ENCODE assay signal across 18 cellular contexts in the genomic region with DNA sequence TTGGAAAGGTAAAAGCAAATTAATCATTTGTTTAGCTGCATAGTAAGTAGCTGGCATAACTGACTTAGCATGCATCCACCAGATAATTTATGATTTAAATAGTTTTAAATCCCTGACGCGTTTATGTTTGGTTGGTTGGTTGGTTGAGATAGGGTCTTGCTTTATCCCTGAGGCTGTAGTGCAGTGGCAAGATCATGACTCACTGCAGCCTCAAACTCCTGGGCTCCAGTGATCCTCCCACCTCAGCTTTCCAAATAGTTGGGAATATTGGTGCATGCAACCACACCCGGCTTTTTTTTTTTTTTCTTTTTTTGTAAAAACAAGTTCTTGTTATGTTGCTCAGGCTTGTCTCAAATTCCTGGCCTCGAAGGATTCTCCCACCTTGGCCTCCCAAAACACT.
"Had no signal": no experiment of that assay in that cellular context is flagged by ENCODE, and none has a peak within 500 bp of the region (broad histone marks: within the 10 kb centered on the region; RNA-seq: fewer than 3 reads in every experiment).

No MANE protein-coding gene starts in this region.

- DNase-seq: effector memory CD8-positive, alpha-beta T cell; erythroblast; heart right ventricle; hypothalamus; mucosa of descending colon; naive thymus-derived CD8-positive, alpha-beta T cell; ovary; right cardiac atrium; small intestine; stimulated activated CD4-positive, alpha-beta T cell treated with anti-CD3 and anti-CD28 coated beads, Interleukin-12 subunit alpha, Interleukin-12 subunit beta, amount 100 ng/mL, for 4 hours; stimulated activated naive CD4-positive, alpha-beta T cell; stomach; substantia nigra; transverse colon had no signal

- H3K36me3 Mint-ChIP-seq: naive thymus-derived CD8-positive, alpha-beta T cell had no signal

- H3K4me1 ChIP-seq: heart right ventricle, stomach, transverse colon had no signal

- H3K27ac ChIP-seq: heart right ventricle, neutrophil, ovary, stomach, thoracic aorta, transverse colon had no signal

- H3K4me3 Mint-ChIP-seq: dendritic cell treated with granulocyte-macrophage colony-stimulating factor and Interleukin-4, amounts not matched to agents 40 ng/mL and 50 ng/mL, for 4 days; effector memory CD8-positive, alpha-beta T cell; naive thymus-derived CD8-positive, alpha-beta T cell had no signal

- H3K36me3 ChIP-seq: heart right ventricle, neutrophil, ovary, stomach, thoracic aorta, transverse colon had no signal

- ATAC-seq: effector memory CD8-positive, alpha-beta T cell; heart right ventricle; left lobe of liver; mucosa of descending colon; naive thymus-derived CD8-positive, alpha-beta T cell; right cardiac atrium had no signal

- H3K27ac Mint-ChIP-seq: dendritic cell treated with granulocyte-macrophage colony-stimulating factor and Interleukin-4, amounts not matched to agents 40 ng/mL and 50 ng/mL, for 4 days; effector memory CD8-positive, alpha-beta T cell; naive thymus-derived CD8-positive, alpha-beta T cell had no signal

- H3K9me3 ChIP-seq: ovary, stomach, thoracic aorta, transverse colon had no signal

- H3K4me3 ChIP-seq: heart right ventricle, mucosa of descending colon, ovary, stomach, thoracic aorta, transverse colon had no signal

- H3K27me3 ChIP-seq: heart right ventricle, neutrophil, ovary, stomach, transverse colon had no signal

- H3K9me3 Mint-ChIP-seq: effector memory CD8-positive, alpha-beta T cell had no signal

- H3K4me1 Mint-ChIP-seq: naive thymus-derived CD8-positive, alpha-beta T cell had no signal
